1 cellular context compared by ENCODE assay signal in the genomic region with DNA sequence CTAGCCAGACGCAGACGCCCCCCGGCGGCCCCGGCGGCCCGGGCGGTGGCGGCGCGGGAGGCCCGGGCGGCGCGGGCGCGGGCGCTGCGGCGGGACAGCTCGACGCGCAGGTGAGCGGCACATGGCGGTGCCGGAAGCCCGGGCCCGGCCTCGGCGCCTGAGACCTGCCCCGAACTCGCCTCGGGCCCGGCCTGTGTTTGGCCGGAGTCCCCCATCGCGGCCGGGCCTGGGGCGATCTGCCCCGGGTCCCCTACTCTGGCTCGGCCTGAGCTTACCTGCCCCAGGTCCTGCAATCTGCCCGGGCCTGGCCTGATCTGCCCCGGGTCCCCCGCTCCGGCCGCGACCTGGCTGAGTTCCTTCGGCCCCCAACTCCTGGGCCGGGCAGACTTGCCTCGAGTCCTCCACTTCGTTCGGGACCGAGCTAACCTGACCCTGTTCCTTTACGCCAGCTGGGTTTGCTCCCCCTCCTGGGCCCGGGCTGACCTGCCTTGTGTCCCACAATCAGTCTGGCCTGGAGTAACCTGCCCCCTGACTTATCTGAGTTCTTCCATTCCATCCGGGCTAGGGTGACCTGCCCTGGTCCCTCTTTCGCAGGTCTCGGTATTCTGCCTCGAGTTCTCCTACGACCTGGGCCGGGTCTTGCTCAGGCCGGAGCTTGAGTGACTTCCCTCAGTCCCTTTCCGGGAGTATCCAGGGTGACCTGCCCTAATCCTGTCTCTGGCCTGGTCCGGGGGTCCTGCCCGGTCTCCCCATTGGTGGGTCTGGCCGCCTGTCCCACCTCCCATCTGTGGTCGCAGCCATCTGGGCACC.
TF ChIP-seq lines count a peak whose summit lies in the region.

No MANE protein-coding gene starts in this region.

TF ChIP-seq in HepG2, 621 proteins besides CTCF, POLR2A, EP300 and RAD21 (continued from another document and continues in another):
- TF ChIP-seq ZBTB20 (CRISPR knock-in tag; IDR thresholded peaks at IDR 0.05; ENCODE audit: borderline replicate concordance, low read depth) (0 out of 2 replicates have a peak, but pooled peaks have one; percentile 45), IRF1 (CRISPR knock-in tag; IDR thresholded peaks at IDR 0.05; ENCODE audit: low read depth) (no peak), POLR2AphosphoS2 (IDR thresholded peaks at IDR 0.05; ENCODE audit: low read depth, low read length) (no peak), ZBTB39 (CRISPR knock-in tag; IDR thresholded peaks at IDR 0.05) (no peak), PHF8 (CRISPR knock-in tag; IDR thresholded peaks at IDR 0.05) (no peak), NFAT5 (CRISPR knock-in tag; IDR thresholded peaks at IDR 0.05) (0 out of 2 replicates have a peak, but pooled peaks have one; percentile 43), HOXA5 (CRISPR knock-in tag; IDR thresholded peaks at IDR 0.05) (no peak), EHMT2 (IDR thresholded peaks at IDR 0.05; ENCODE audit: borderline replicate concordance, low read depth, low read length) (no peak), ZNF775 (CRISPR knock-in tag; IDR thresholded peaks at IDR 0.05; ENCODE audit: borderline replicate concordance) (no peak), ZMAT3 (CRISPR knock-in tag; conservative IDR thresholded peaks at IDR 0.05) (no peak), ZNF891 (CRISPR knock-in tag; IDR thresholded peaks at IDR 0.05) (peak; percentile 46; the same call in 1 of the 2 replicates), RBAK (CRISPR knock-in tag; IDR thresholded peaks at IDR 0.05) (no peak), NRL (CRISPR knock-in tag; IDR thresholded peaks at IDR 0.05; ENCODE audit: borderline replicate concordance) (no peak; the same call in 1 of the 2 replicates), ZNF263 (CRISPR knock-in tag; IDR thresholded peaks at IDR 0.05) (no peak), KLF12 (CRISPR knock-in tag; IDR thresholded peaks at IDR 0.05; ENCODE audit: borderline replicate concordance) (no peak), HES4 (CRISPR knock-in tag; IDR thresholded peaks at IDR 0.05; ENCODE audit: borderline replicate concordance) (peak; percentile 0; the same call in 1 of the 2 replicates), REXO4 (CRISPR knock-in tag; IDR thresholded peaks at IDR 0.05; ENCODE audit: borderline replicate concordance) (no peak), KDM5A (IDR thresholded peaks at IDR 0.05; ENCODE audit: borderline replicate concordance, low read length) (no peak), REL (CRISPR knock-in tag; conservative IDR thresholded peaks at IDR 0.05) (0 out of 2 replicates have a peak, but pooled peaks have one; percentile 20), ATF5 (CRISPR knock-in tag; IDR thresholded peaks at IDR 0.05; ENCODE audit: low read depth) (no peak), ZNF674 (CRISPR knock-in tag; IDR thresholded peaks at IDR 0.05; ENCODE audit: low read depth) (no peak), ZNF747 (CRISPR knock-in tag; IDR thresholded peaks at IDR 0.05; ENCODE audit: borderline replicate concordance) (0 out of 2 replicates have a peak, but pooled peaks have one; percentile 36)
- TF ChIP-seq, protein P1, sequence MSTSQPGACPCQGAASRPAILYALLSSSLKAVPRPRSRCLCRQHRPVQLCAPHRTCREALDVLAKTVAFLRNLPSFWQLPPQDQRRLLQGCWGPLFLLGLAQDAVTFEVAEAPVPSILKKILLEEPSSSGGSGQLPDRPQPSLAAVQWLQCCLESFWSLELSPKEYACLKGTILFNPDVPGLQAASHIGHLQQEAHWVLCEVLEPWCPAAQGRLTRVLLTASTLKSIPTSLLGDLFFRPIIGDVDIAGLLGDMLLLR (CRISPR knock-in tag; IDR thresholded peaks at IDR 0.05) = 0 out of 2 replicates have a peak, but pooled peaks have one; percentile 42
- TF ChIP-seq, protein P2, sequence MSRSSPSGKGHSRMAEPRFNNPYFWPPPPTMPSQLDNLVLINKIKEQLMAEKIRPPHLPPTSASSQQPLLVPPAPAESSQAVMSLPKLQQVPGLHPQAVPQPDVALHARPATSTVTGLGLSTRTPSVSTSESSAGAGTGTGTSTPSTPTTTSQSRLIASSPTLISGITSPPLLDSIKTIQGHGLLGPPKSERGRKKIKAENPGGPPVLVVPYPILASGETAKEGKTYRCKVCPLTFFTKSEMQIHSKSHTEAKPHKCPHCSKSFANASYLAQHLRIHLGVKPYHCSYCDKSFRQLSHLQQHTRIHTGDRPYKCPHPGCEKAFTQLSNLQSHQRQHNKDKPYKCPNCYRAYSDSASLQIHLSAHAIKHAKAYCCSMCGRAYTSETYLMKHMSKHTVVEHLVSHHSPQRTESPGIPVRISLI (CRISPR knock-in tag; IDR thresholded peaks at IDR 0.05; ENCODE audit: borderline replicate concordance) = no peak
- TF ChIP-seq, protein P3, sequence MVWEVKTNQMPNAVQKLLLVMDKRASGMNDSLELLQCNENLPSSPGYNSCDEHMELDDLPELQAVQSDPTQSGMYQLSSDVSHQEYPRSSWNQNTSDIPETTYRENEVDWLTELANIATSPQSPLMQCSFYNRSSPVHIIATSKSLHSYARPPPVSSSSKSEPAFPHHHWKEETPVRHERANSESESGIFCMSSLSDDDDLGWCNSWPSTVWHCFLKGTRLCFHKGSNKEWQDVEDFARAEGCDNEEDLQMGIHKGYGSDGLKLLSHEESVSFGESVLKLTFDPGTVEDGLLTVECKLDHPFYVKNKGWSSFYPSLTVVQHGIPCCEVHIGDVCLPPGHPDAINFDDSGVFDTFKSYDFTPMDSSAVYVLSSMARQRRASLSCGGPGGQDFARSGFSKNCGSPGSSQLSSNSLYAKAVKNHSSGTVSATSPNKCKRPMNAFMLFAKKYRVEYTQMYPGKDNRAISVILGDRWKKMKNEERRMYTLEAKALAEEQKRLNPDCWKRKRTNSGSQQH (CRISPR knock-in tag; IDR thresholded peaks at IDR 0.05; ENCODE audit: low read depth) = no peak
- TF ChIP-seq, protein P4, sequence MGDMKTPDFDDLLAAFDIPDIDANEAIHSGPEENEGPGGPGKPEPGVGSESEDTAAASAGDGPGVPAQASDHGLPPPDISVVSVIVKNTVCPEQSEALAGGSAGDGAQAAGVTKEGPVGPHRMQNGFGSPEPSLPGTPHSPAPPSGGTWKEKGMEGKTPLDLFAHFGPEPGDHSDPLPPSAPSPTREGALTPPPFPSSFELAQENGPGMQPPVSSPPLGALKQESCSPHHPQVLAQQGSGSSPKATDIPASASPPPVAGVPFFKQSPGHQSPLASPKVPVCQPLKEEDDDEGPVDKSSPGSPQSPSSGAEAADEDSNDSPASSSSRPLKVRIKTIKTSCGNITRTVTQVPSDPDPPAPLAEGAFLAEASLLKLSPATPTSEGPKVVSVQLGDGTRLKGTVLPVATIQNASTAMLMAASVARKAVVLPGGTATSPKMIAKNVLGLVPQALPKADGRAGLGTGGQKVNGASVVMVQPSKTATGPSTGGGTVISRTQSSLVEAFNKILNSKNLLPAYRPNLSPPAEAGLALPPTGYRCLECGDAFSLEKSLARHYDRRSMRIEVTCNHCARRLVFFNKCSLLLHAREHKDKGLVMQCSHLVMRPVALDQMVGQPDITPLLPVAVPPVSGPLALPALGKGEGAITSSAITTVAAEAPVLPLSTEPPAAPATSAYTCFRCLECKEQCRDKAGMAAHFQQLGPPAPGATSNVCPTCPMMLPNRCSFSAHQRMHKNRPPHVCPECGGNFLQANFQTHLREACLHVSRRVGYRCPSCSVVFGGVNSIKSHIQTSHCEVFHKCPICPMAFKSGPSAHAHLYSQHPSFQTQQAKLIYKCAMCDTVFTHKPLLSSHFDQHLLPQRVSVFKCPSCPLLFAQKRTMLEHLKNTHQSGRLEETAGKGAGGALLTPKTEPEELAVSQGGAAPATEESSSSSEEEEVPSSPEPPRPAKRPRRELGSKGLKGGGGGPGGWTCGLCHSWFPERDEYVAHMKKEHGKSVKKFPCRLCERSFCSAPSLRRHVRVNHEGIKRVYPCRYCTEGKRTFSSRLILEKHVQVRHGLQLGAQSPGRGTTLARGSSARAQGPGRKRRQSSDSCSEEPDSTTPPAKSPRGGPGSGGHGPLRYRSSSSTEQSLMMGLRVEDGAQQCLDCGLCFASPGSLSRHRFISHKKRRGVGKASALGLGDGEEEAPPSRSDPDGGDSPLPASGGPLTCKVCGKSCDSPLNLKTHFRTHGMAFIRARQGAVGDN (CRISPR knock-in tag; IDR thresholded peaks at IDR 0.05) = peak; percentile 58; the same call in 1 of the 2 replicates
- TF ChIP-seq, protein P5, sequence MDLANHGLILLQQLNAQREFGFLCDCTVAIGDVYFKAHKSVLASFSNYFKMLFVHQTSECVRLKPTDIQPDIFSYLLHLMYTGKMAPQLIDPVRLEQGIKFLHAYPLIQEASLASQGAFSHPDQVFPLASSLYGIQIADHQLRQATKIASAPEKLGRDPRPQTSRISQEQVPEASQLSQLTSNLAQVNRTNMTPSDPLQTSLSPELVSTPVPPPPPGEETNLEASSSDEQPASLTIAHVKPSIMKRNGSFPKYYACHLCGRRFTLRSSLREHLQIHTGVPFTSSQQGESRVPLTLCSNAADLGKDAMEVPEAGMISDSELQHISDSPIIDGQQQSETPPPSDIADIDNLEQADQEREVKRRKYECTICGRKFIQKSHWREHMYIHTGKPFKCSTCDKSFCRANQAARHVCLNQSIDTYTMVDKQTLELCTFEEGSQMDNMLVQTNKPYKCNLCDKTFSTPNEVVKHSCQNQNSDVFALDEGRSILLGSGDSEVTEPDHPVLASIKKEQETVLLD (CRISPR knock-in tag; IDR thresholded peaks at IDR 0.05; ENCODE audit: low read depth) = 0 out of 2 replicates have a peak, but pooled peaks have one; percentile 6
